In the genomic region with DNA sequence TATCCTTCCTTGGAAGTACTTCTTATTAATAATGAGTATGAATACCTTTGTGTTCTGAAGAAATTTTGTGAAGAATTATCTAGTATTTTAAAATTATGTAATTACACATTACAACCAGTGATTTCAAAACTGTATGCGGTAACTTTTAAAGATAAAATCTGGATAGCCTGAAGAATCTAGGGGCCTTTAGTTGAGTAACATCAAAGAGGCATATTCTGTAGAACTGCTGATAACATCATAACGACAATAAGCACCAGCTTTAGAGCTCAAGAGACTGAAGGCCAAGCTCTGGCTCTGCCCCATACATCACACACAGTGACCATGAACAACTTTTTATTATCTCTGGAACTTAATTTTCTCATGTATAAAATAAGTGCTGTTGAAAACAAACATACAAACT, we compare ENCODE assay signal across 7 cellular contexts.
"Had no signal": no experiment of that assay in that cellular context is flagged by ENCODE, and none has a peak within 500 bp of the region (broad histone marks: within the 10 kb centered on the region; RNA-seq: fewer than 3 reads in every experiment).

No MANE protein-coding gene starts in this region.

- DNase-seq: GM23248, GOT3, H7, IMR-90, KG1 had no signal

- ATAC-seq: HCT116, K562 had no signal
